ENCODE assay signal across 10 cellular contexts in genomic region chr17:74852237-74853047, GRCh38. TPM values are rescaled to one million over a fixed set of nuclear protein-coding genes. Genes with fewer than 3 reads are reported as not detected.
DNase-seq lines count a peak whose midpoint lies in the region; ATAC-seq, FAIRE-seq and TF ChIP-seq lines count a peak whose summit lies in the region.
"Had no signal": no experiment of that assay in that cellular context is flagged by ENCODE, and none has a peak within 500 bp of the region (broad histone marks: within the 10 kb centered on the region; RNA-seq: fewer than 3 reads in every experiment).

No MANE protein-coding gene starts in this region.

- ATAC-seq in GM12878: peak; percentile 68
- ATAC-seq in GM19351 (IDR thresholded peaks at IDR 0.05; ENCODE audit: unreplicated experiment): no peak

- in situ Hi-C loops in SK-MEL-5 (cut with HindIII; ENCODE audit: low pct_unique_long_range_greater_than_20kb, low sequenced_read_pairs) (no loop called here), GM12878 (cut with MboI) (no loop called here)

- 33% methylated on average over 51 of the region's 76 CpGs for WGBS in GM12878 (ENCODE audit: insufficient coverage, insufficient replicate concordance, low lambda C conversion rate, missing lambda C conversion rate)

- no peak overlapping the region for H3K9ac ChIP-seq in GM12878 (ENCODE audit: control insufficient read depth, insufficient read depth, low read length)

- H2AFZ ChIP-seq in GM12878 (ENCODE audit: control insufficient read depth, low read depth, low read length): peak overlapping the region; percentile 29; the same call in 1 of the 2 replicates

- H3K36me3 Mint-ChIP-seq in neural crest cell (ENCODE audit: low read depth): no peaks in the 10 kb centered on the region

- H3K4me1 ChIP-seq in GM12878 (ENCODE audit: control insufficient read depth, insufficient read depth, low read length): no peaks in the 10 kb centered on the region
- H3K4me1 ChIP-seq in uterus: no peaks in the 10 kb centered on the region

- RAD21 ChIA-PET in GM12878 (lab: Charles Lee; ENCODE audit: unreplicated experiment): no interaction called here

- no peak for FAIRE-seq in GM12878 (lab: Jason Lieb, UNC)
- FAIRE-seq: islet of Langerhans had no signal

- H3K9me3 ChIP-seq in GM12878 (replicated peaks; ENCODE audit: control insufficient read depth, insufficient read depth, low read length) (no peaks in the 10 kb centered on the region), uterus (no peaks in the 10 kb centered on the region)

- intact Hi-C loops in GM12878 (cut with micrococcal nuclease; ENCODE audit: unreplicated experiment): no loop called here
- intact Hi-C loops in uterus (cut with DNase I; ENCODE audit: low total_unique reads): no loop called here

- H3K27me3 ChIP-seq in GM06990 (replicated peaks; ENCODE audit: control insufficient read depth, insufficient read depth, low read length) (peaks cover 1% of the 10 kb centered on the region), GM12878 (replicated peaks in 1 of 2; ENCODE audit: control insufficient read depth in 2 of 2, insufficient read depth in 2 of 2, low read length in 1 of 2) (peaks cover 0 to 2% of the 10 kb centered on the region in 2 experiments; a peak in 3 of 4 replicates), uterus (peaks cover 10 to 28% of the 10 kb centered on the region in 2 donors)

- no peaks in the 10 kb centered on the region for H4K20me1 ChIP-seq in GM12878 (ENCODE audit: control insufficient read depth, insufficient read depth)

- no peak for TF ChIP-seq RAD21 in GM12878 (IDR thresholded peaks at IDR 0.05; ENCODE audit: insufficient read depth, low read depth, low read length)

- H3K4me2 ChIP-seq in GM12878 (ENCODE audit: control insufficient read depth, insufficient read depth): peak overlapping the region; percentile 42; the same call in 1 of the 2 replicates

- no peak overlapping the region for H3K27ac ChIP-seq in GM12878 (ENCODE audit: control insufficient read depth, insufficient read depth)
- H3K27ac ChIP-seq in uterus: no peak overlapping the region
- H3K27ac ChIP-seq: HL-60 had no signal

- H3K9me3 Mint-ChIP-seq in neural crest cell: no peaks in the 10 kb centered on the region

- TF ChIP-seq EP300 in GM12878 (IDR thresholded peaks at IDR 0.05; ENCODE audit: borderline replicate concordance in 1 of 2, control insufficient read depth in 1 of 2, low read depth in 2 of 2, low read length in 2 of 2): no peak

- no TSS peak for BruUV-seq in GM12878 (replicated peaks; lab: Mats Ljungman, UMichigan)

- H3K4me1 Mint-ChIP-seq in neural crest cell: no peaks in the 10 kb centered on the region

- no peak overlapping the region for H3K27ac Mint-ChIP-seq in neural crest cell (ENCODE audit: unreplicated experiment)

- CTCF ChIA-PET in GM12878 (lab: Yijun Ruan, JAX): no interaction called here

- no peaks in the 10 kb centered on the region for H3K79me2 ChIP-seq in GM12878 (ENCODE audit: control insufficient read depth, insufficient read depth, low read length)

- SMC1A ChIA-PET in GM12878 (lab: Charles Lee; ENCODE audit: uncharacterized antibody, unreplicated experiment): no interaction called here

- no peak for TF ChIP-seq POLR2A in GM12878 (IDR thresholded peaks at IDR 0.05; ENCODE audit: low read depth, low read length)
- no peak for TF ChIP-seq POLR2A in uterus (IDR thresholded peaks at IDR 0.05)

- H3K27me3 Mint-ChIP-seq in neural crest cell (ENCODE audit: low read depth): peaks cover 89% of the 10 kb centered on the region

- peak; percentile 69 for DNase-seq in GM06990 (ENCODE audit: extremely low read depth, insufficient read length)
- DNase-seq in SK-MEL-5 (ENCODE audit: low read depth, low spot score): peak; percentile 66
- no peak for DNase-seq in GM12878 (ENCODE audit: low read depth, low spot score)
- no peak for DNase-seq in neural crest cell (ENCODE audit: low read depth, low spot score)
- no peak for DNase-seq in NCI-H1092 treated with DMSO at 0.1 percent for 48 hours (lab: John Stamatoyannopoulos, UW)
- DNase-seq in amygdala (lab: John Stamatoyannopoulos, UW): no peak
- no peak for DNase-seq in uterus

- POLR2A ChIA-PET in GM12878 (lab: Charles Lee): no interaction called here

- peak overlapping the region; percentile 67 for H3K4me3 Mint-ChIP-seq in neural crest cell

- H3K36me3 ChIP-seq in GM06990 (ENCODE audit: control insufficient read depth, insufficient read depth, low read length) (no peaks in the 10 kb centered on the region), GM12878 (ENCODE audit: control insufficient read depth in 2 of 2, insufficient read depth in 2 of 2, low read length in 1 of 2) (no peaks in the 10 kb centered on the region), uterus (no peaks in the 10 kb centered on the region)

- TF ChIP-seq CTCF in GM06990 (IDR thresholded peaks at IDR 0.05; ENCODE audit: insufficient read depth, low read length, poor library complexity, severe bottlenecking) (no peak), GM12878 (IDR thresholded peaks at IDR 0.05 in 2 of 3, conservative IDR thresholded peaks at IDR 0.05 in 1 of 3; ENCODE audit: control insufficient read depth in 2 of 3, extremely low read depth in 1 of 3, insufficient read depth in 1 of 3, low read depth in 3 of 3, low read length in 3 of 3) (no peak), neural crest cell (conservative IDR thresholded peaks at IDR 0.05) (no peak), uterus (IDR thresholded peaks at IDR 0.05) (no peak)

- H3K4me3 ChIP-seq in GM06990 (replicated peaks; ENCODE audit: low read depth, low read length) (peak overlapping the region; percentile 18), GM12878 (no peak overlapping the region), uterus (no peak overlapping the region)

RNA-seq across cellular contexts. Expression of gene GRIN2C, which starts 7.2 kb away (rescaled TPM):
- 0.40 TPM in 1 of 2 replicates, not detected in the other for total RNA-seq in SK-MEL-5 (2014; rRNA removed; shearing (Covaris generic))
- 0.29 and 0.48 TPM in 2 replicates for polyA plus RNA-seq in SK-MEL-5 (2015; cell fraction: cytosol; rRNA removed)
- polyA plus RNA-seq in SK-MEL-5 (2015; cell fraction: nucleus; rRNA removed): 0.80 and 0.94 TPM in 2 replicates
- 0.33 TPM in 1 of 2 replicates, not detected in the other for total RNA-seq in GM12878 (2013; cell fraction: nucleolus; rRNA removed)
- total RNA-seq in GM12878 (2014; rRNA removed): 0.11 TPM in 1 of 2 replicates, not detected in the other
- total RNA-seq in GM12878 (2014; rRNA removed; fragmentation: Illumina TruSeq; extraction: Trizol): under 0.01 and 0.04 TPM in 2 replicates
- 0.13 TPM in 2 replicates for total RNA-seq in GM12878 (2021)
- 0.29 TPM for polyA plus RNA-seq in GM12878 (2011; ENCODE audit: low read depth)
- polyA plus RNA-seq in GM12878 (2011; rRNA removed): 0.01 and 0.04 TPM in 2 replicates
- polyA plus RNA-seq in GM12878 (2011; cell fraction: cytosol; rRNA removed): 0.01 and 0.05 TPM in 2 replicates
- 0.25 and 0.48 TPM in 2 replicates for polyA plus RNA-seq in GM12878 (2011; cell fraction: nucleus; rRNA removed)
- polyA plus RNA-seq in GM12878 (2012): 0.15 and 0.45 TPM in 2 replicates
- polyA plus RNA-seq in GM12878 (2014; fragmentation: Illumina TruSeq; extraction: Trizol): 0.01 TPM in 1 of 2 replicates, not detected in the other
- not detected for polyA plus RNA-seq in GM12878 (2014; fragmentation: Nextera tagmentation; extraction: Ambion mirVana)
- polyA plus RNA-seq in GM12878 (2014; rRNA removed): 0.12 and 0.16 TPM in 2 replicates
- polyA plus RNA-seq in GM12878 (2016; fragmentation: Nextera tagmentation; extraction: Ambion mirVana): under 1 TPM; 0.10 to 0.20 TPM
- polyA minus RNA-seq in GM12878 (2011; rRNA and poly(A)+ RNA removed): 0.05 TPM in 1 of 2 replicates, not detected in the other
- not detected in 2 replicates for polyA minus RNA-seq in GM12878 (2011; cell fraction: cytosol; rRNA and poly(A)+ RNA removed)
- polyA minus RNA-seq in GM12878 (2011; cell fraction: nucleus; rRNA and poly(A)+ RNA removed): 0.12 and 0.29 TPM in 2 replicates
- total RNA-seq in neural crest cell: 0.02 and 0.07 TPM in 2 replicates
- total RNA-seq in uterus: under 1 TPM in 2 of 4 donors, not detected in 2; 0.55 to 0.90 TPM

RNA-seq across cellular contexts. Expression of gene FDXR, which starts 20.4 kb away (rescaled TPM):
- total RNA-seq in SK-MEL-5 (2014; rRNA removed; shearing (Covaris generic)): 42.4 and 48.1 TPM in 2 replicates
- polyA plus RNA-seq in SK-MEL-5 (2015; cell fraction: cytosol; rRNA removed): 82.1 and 92.8 TPM in 2 replicates
- polyA plus RNA-seq in SK-MEL-5 (2015; cell fraction: nucleus; rRNA removed): 85.8 and 117 TPM in 2 replicates
- 14.6 and 17.3 TPM in 2 replicates for total RNA-seq in GM12878 (2013; cell fraction: nucleolus; rRNA removed)
- 54.4 and 58.5 TPM in 2 replicates for total RNA-seq in GM12878 (2014; rRNA removed)
- total RNA-seq in GM12878 (2014; rRNA removed; fragmentation: Illumina TruSeq; extraction: Trizol): 19.8 and 21.1 TPM in 2 replicates
- total RNA-seq in GM12878 (2021): 62.0 and 66.2 TPM in 2 replicates
- polyA plus RNA-seq in GM12878 (2011; ENCODE audit: low read depth): 9.4 TPM
- 21.1 and 42.9 TPM in 2 replicates for polyA plus RNA-seq in GM12878 (2011; rRNA removed)
- polyA plus RNA-seq in GM12878 (2011; cell fraction: cytosol; rRNA removed): 81.8 and 104 TPM in 2 replicates
- 100 and 130 TPM in 2 replicates for polyA plus RNA-seq in GM12878 (2011; cell fraction: nucleus; rRNA removed)
- 36.5 and 39.1 TPM in 2 replicates for polyA plus RNA-seq in GM12878 (2012)
- 1.4 and 8.6 TPM in 2 replicates for polyA plus RNA-seq in GM12878 (2014; fragmentation: Illumina TruSeq; extraction: Trizol)
- polyA plus RNA-seq in GM12878 (2014; fragmentation: Nextera tagmentation; extraction: Ambion mirVana): 1 to 10 TPM in 1 of 2 experiments, under 1 TPM in 1; 0.85 to 5.4 TPM
- 53.4 and 65.5 TPM in 2 replicates for polyA plus RNA-seq in GM12878 (2014; rRNA removed)
- 100 to 1,000 TPM; 140 to 162 TPM for polyA plus RNA-seq in GM12878 (2016; fragmentation: Nextera tagmentation; extraction: Ambion mirVana)
- polyA minus RNA-seq in GM12878 (2011; rRNA and poly(A)+ RNA removed): 16.3 and 39.7 TPM in 2 replicates
- 17.4 and 26.4 TPM in 2 replicates for polyA minus RNA-seq in GM12878 (2011; cell fraction: cytosol; rRNA and poly(A)+ RNA removed)
- polyA minus RNA-seq in GM12878 (2011; cell fraction: nucleus; rRNA and poly(A)+ RNA removed): 17.3 and 25.6 TPM in 2 replicates
- 13.3 and 14.8 TPM in 2 replicates for total RNA-seq in neural crest cell
- 10 to 100 TPM in 1 of 4 donors, 1 to 10 TPM in 2, not detected in 1; 5.1 to 13.4 (median 7.2) TPM for total RNA-seq in uterus

RNA-seq across cellular contexts. Expression of gene FADS6, which starts 41.0 kb away (rescaled TPM):
- not detected in 2 replicates for total RNA-seq in SK-MEL-5 (2014; rRNA removed; shearing (Covaris generic))
- polyA plus RNA-seq in SK-MEL-5 (2015; cell fraction: cytosol; rRNA removed): not detected in 2 replicates
- not detected in 2 replicates for polyA plus RNA-seq in SK-MEL-5 (2015; cell fraction: nucleus; rRNA removed)
- total RNA-seq in GM12878 (2013; cell fraction: nucleolus; rRNA removed): not detected in 2 replicates
- total RNA-seq in GM12878 (2014; rRNA removed) (not detected in 2 replicates), GM12878 (2014; rRNA removed; fragmentation: Illumina TruSeq; extraction: Trizol) (not detected in 2 replicates), GM12878 (2021) (not detected in 2 replicates), neural crest cell (not detected in 2 replicates), uterus (not detected)
- polyA plus RNA-seq in GM12878 (2011; ENCODE audit: low read depth): not detected
- polyA plus RNA-seq in GM12878 (2011; rRNA removed) (not detected in 2 replicates), GM12878 (2014; fragmentation: Illumina TruSeq; extraction: Trizol) (not detected in 2 replicates), GM12878 (2014; fragmentation: Nextera tagmentation; extraction: Ambion mirVana) (not detected), GM12878 (2014; rRNA removed) (not detected in 2 replicates), GM12878 (2016; fragmentation: Nextera tagmentation; extraction: Ambion mirVana) (not detected)
- not detected in 2 replicates for polyA plus RNA-seq in GM12878 (2011; cell fraction: cytosol; rRNA removed)
- not detected in 2 replicates for polyA plus RNA-seq in GM12878 (2011; cell fraction: nucleus; rRNA removed)
- polyA plus RNA-seq in GM12878 (2012): not detected in 2 replicates
- not detected in 2 replicates for polyA minus RNA-seq in GM12878 (2011; rRNA and poly(A)+ RNA removed)
- not detected in 2 replicates for polyA minus RNA-seq in GM12878 (2011; cell fraction: cytosol; rRNA and poly(A)+ RNA removed)
- not detected in 2 replicates for polyA minus RNA-seq in GM12878 (2011; cell fraction: nucleus; rRNA and poly(A)+ RNA removed)

Comparison
In these comparisons a context has a peak if more than half of its experiments do, and no peak if none do; other contexts are left out.
1. DNase-seq: peak in GM06990 (single experiment) and SK-MEL-5 (single experiment); none in GM12878 (single experiment), neural crest cell (single experiment), NCI-H1092 treated with DMSO at 0.1 percent for 48 hours (single experiment), amygdala (0 of 56) and uterus (0 of 2).